In genomic region chr16:15093940-15094827, GRCh38 we compare ENCODE assay signal across 8 cellular contexts. TPM values are rescaled to one million over a fixed set of nuclear protein-coding genes. Genes with fewer than 3 reads are reported as not detected.
DNase-seq lines count a peak whose midpoint lies in the region; ATAC-seq and TF ChIP-seq lines count a peak whose summit lies in the region.
"Not testable (repeated sequence)": the region's sequence is repeated elsewhere in the genome, so short reads cannot be mapped to it uniquely, and the experiment has no call there.

RRN3 (minus strand) TSS chr16:15094272; CDS start chr16:15094233, 39 bp downstream.

- ATAC-seq in GM21390 (IDR thresholded peaks at IDR 0.05; ENCODE audit: unreplicated experiment), result peak; percentile 99
- ATAC-seq in activated CD8-positive, alpha-beta memory T cell treated with anti-CD3 and anti-CD28 coated beads, Interleukin-2, amount 10 ng/mL, durations not matched to agents 7 days and 5 days, result peak; percentile 100

- peaks cover 12% of the 10 kb centered on the region for H3K4me1 Mint-ChIP-seq in Caco-2 (ENCODE audit: low read depth, unreplicated experiment)
- peaks cover 23% of the 10 kb centered on the region for H3K4me1 Mint-ChIP-seq in activated CD8-positive, alpha-beta memory T cell treated with anti-CD3 and anti-CD28 coated beads, Interleukin-2, amount 10 ng/mL, durations not matched to agents 7 days and 5 days

- DNase-seq in Caco-2, result peak; percentile 91 to 92
- DNase-seq in HUDEP-2 (lab: John Stamatoyannopoulos, UW; ENCODE audit: unreplicated experiment in 76 of 76), result peak in 75 of 76 experiments; percentile 27 to 92 (median 84)
- DNase-seq in NT2/D1 (ENCODE audit: low read depth, low spot score), result peak; percentile 91
- DNase-seq in activated CD8-positive, alpha-beta memory T cell treated with anti-CD3 and anti-CD28 coated beads, Interleukin-2, amount 10 ng/mL, durations not matched to agents 7 days and 5 days, result peak; percentile 92
- peak; percentile 97 for DNase-seq in mesenteric fat pad (ENCODE audit: low spot score)
- DNase-seq in stimulated activated CD8-positive, alpha-beta memory T cell treated with anti-CD3 and anti-CD28 coated beads, Interleukin-15, amount 100 ng/mL, for 1 hour (ENCODE audit: low read depth), result peak; percentile 70

- not testable (repeated sequence) for H3K9me3 Mint-ChIP-seq in Caco-2 (ENCODE audit: unreplicated experiment); activated CD8-positive, alpha-beta memory T cell treated with anti-CD3 and anti-CD28 coated beads, Interleukin-2, amount 10 ng/mL, durations not matched to agents 7 days and 5 days (ENCODE audit: low read depth)

- H3K36me3 Mint-ChIP-seq in Caco-2 (ENCODE audit: insufficient read depth, unreplicated experiment), result peaks cover 34% of the 10 kb centered on the region
- H3K36me3 Mint-ChIP-seq in activated CD8-positive, alpha-beta memory T cell treated with anti-CD3 and anti-CD28 coated beads, Interleukin-2, amount 10 ng/mL, durations not matched to agents 7 days and 5 days, result not testable (repeated sequence)

- BruUV-seq in Caco-2 (replicated peaks; lab: Mats Ljungman, UMichigan), result TSS peak; percentile 94

- H3K27ac Mint-ChIP-seq in Caco-2 (ENCODE audit: unreplicated experiment), result peak within 1 kb of the TSS; percentile 100
- peak within 1 kb of the TSS; percentile 92 for H3K27ac Mint-ChIP-seq in activated CD8-positive, alpha-beta memory T cell treated with anti-CD3 and anti-CD28 coated beads, Interleukin-2, amount 10 ng/mL, durations not matched to agents 7 days and 5 days

- not testable (repeated sequence) for TF ChIP-seq CTCF in Caco-2 (IDR thresholded peaks at IDR 0.05; ENCODE audit: insufficient read depth in 1 of 2, low read depth in 1 of 2, low read length in 1 of 2, severe bottlenecking in 1 of 2, unreplicated experiment in 1 of 2)

- not testable (repeated sequence) for H3K9me3 ChIP-seq in Caco-2; NT2/D1 (ENCODE audit: insufficient read depth, low read length); endocrine pancreas (ENCODE audit: control insufficient read depth, low read length)

- POLR2A ChIA-PET in Caco-2 (lab: Charles Lee), result interaction anchor here (0.7 to 1.0 kb wide), 2 partner anchors 37 to 38 kb away, joined by 3 to 4 read pairs; partner anchors contain the start of gene NTAN1

- H3K9ac ChIP-seq in NT2/D1 (ENCODE audit: insufficient read length, low read depth) (peak within 1 kb of the TSS; percentile 83), endocrine pancreas (ENCODE audit: control insufficient read depth, insufficient read depth, low read length) (peak within 1 kb of the TSS; percentile 84)

- H3K4me3 Mint-ChIP-seq in Caco-2 (ENCODE audit: unreplicated experiment), result peak within 1 kb of the TSS; percentile 99
- peak within 1 kb of the TSS; percentile 95 for H3K4me3 Mint-ChIP-seq in activated CD8-positive, alpha-beta memory T cell treated with anti-CD3 and anti-CD28 coated beads, Interleukin-2, amount 10 ng/mL, durations not matched to agents 7 days and 5 days

- peak within 1 kb of the TSS; percentile 47 for H3K4me3 ChIP-seq in Caco-2 (ENCODE audit: low read depth, low read length)
- H3K4me3 ChIP-seq in NT2/D1 (ENCODE audit: insufficient read length, low read depth), result peak within 1 kb of the TSS; percentile 88
- H3K4me3 ChIP-seq in endocrine pancreas (ENCODE audit: control insufficient read depth, insufficient read depth, low read length), result peak within 1 kb of the TSS; percentile 86

- not testable (repeated sequence) for H3K27me3 ChIP-seq in Caco-2 (replicated peaks; ENCODE audit: control insufficient read depth, insufficient read depth, low read length); NT2/D1 (ENCODE audit: insufficient read depth, insufficient read length); endocrine pancreas (ENCODE audit: control insufficient read depth, insufficient read depth, low read length)

- intact Hi-C loops in Caco-2 (cut with micrococcal nuclease; ENCODE audit: unreplicated experiment), result not testable (repeated sequence)

- not testable (repeated sequence) for H3K27me3 Mint-ChIP-seq in Caco-2 (ENCODE audit: insufficient read depth, unreplicated experiment); activated CD8-positive, alpha-beta memory T cell treated with anti-CD3 and anti-CD28 coated beads, Interleukin-2, amount 10 ng/mL, durations not matched to agents 7 days and 5 days

- CTCF ChIA-PET in Caco-2 (lab: Charles Lee), result not testable (repeated sequence)
- CTCF ChIA-PET in activated CD8-positive, alpha-beta memory T cell treated with anti-CD3 and anti-CD28 coated beads, Interleukin-2, amount 10 ng/mL, durations not matched to agents 7 days and 5 days (lab: Charles Lee), result interaction anchor here (2.5 kb wide), 1 partner anchor 21 kb away, joined by 9 read pairs; no protein-coding TSS in a partner anchor

- not testable (repeated sequence) for H3K36me3 ChIP-seq in Caco-2 (ENCODE audit: control insufficient read depth, insufficient read depth, low read length); endocrine pancreas (ENCODE audit: control insufficient read depth, insufficient read depth, low read length)
- H3K36me3 ChIP-seq in NT2/D1 (ENCODE audit: insufficient read depth, insufficient read length, low read length), result peaks cover 20% of the 10 kb centered on the region

- H3K4me1 ChIP-seq in Caco-2; NT2/D1 (ENCODE audit: insufficient read depth, insufficient read length); endocrine pancreas (ENCODE audit: control insufficient read depth, insufficient read depth, low read length): not testable (repeated sequence)

RNA-seq across cellular contexts. Expression of gene RRN3, which starts in this region (rescaled TPM):
- total RNA-seq in Caco-2 (2022) (29.6 and 32.2 TPM in 2 replicates), mesenteric fat pad (44.9 TPM)
- 10 to 100 TPM; 25.5 to 39.4 TPM for total RNA-seq in activated CD8-positive, alpha-beta memory T cell treated with anti-CD3 and anti-CD28 coated beads, Interleukin-2, amount 10 ng/mL, durations not matched to agents 7 days and 5 days

Comparison
In these comparisons a context has a peak if more than half of its experiments do, and no peak if none do; other contexts are left out.
1. Peak in every context shown above with its lines: DNase-seq, ATAC-seq and H3K4me3 ChIP-seq.